In the genomic region with DNA sequence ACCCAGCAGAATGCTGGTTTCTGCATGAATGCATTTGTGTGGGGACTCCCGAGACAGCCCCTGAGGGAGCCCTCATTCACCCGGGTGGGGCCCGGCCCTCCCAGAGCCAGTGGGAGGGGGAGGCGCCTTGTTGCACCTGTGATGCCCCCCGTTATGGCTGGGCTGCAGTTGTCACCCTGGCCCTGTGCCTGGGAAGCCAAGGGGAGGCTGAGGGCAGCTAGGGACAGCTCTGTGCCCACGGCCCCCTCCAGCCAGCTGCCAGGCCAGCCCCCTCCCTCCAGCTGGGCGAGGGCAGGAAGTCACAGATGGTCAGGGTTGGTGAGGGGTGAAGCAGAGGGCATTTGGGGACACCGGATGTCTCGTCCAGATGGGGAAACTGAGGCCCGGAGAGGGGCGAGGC, we compare ENCODE assay signal across 20 cellular contexts. TPM values are rescaled to one million over a fixed set of nuclear protein-coding genes. Genes with fewer than 3 reads are reported as not detected.
A peak's percentile ranks its signal among the peaks of the same experiment; 100 is the strongest.
DNase-seq lines count a peak whose midpoint lies in the region; ATAC-seq and TF ChIP-seq lines count a peak whose summit lies in the region.
"Had no signal": no experiment of that assay in that cellular context is flagged by ENCODE, and none has a peak within 500 bp of the region (broad histone marks: within the 10 kb centered on the region; RNA-seq: fewer than 3 reads in every experiment).

No MANE protein-coding gene starts in this region.

- TF ChIP-seq EP300 in gastroesophageal sphincter (IDR thresholded peaks at IDR 0.05) = no peak

- H3K4me1 ChIP-seq in HEK293 (ENCODE audit: control insufficient read depth, insufficient read depth, low read length) = no peaks in the 10 kb centered on the region
- H3K4me1 ChIP-seq in gastroesophageal sphincter = peaks cover under 1 to 98% (median 48%) of the 10 kb centered on the region in 3 donors
- peaks cover 48 to 58% of the 10 kb centered on the region in 2 donors for H3K4me1 ChIP-seq in gastrocnemius medialis

- ATAC-seq in gastroesophageal sphincter (no peak), gastrocnemius medialis (no peak), GM19397 (IDR thresholded peaks at IDR 0.05; ENCODE audit: unreplicated experiment) (no peak), HG02610 (IDR thresholded peaks at IDR 0.05; ENCODE audit: unreplicated experiment) (no peak)
- ATAC-seq: Panc1 had no signal

- TF ChIP-seq POLR2A in gastroesophageal sphincter (IDR thresholded peaks at IDR 0.05) = no peak
- no peak for TF ChIP-seq POLR2A in gastrocnemius medialis (IDR thresholded peaks at IDR 0.05)

- 80% methylated on average over 2 of the region's 11 CpGs; no CpG with 5 or more reads in 1 of the 2 donors for WGBS in gastroesophageal sphincter (ENCODE audit: low coverage in 1 of 2), 2 donors

- TF ChIP-seq CTCF in HEK293 (tag by site-specific recombination; IDR thresholded peaks at IDR 0.05) = no peak
- TF ChIP-seq CTCF in RWPE1 (conservative IDR thresholded peaks at IDR 0.05; ENCODE audit: low read depth) = no peak
- no peak for TF ChIP-seq CTCF in gastroesophageal sphincter (IDR thresholded peaks at IDR 0.05)
- TF ChIP-seq CTCF in gastrocnemius medialis (IDR thresholded peaks at IDR 0.05 in 4 of 5, conservative IDR thresholded peaks at IDR 0.05 in 1 of 5) = no peak

- no peak overlapping the region for H3K27ac ChIP-seq in HEK293 (ENCODE audit: extremely low read depth, low read depth, low read length)
- H3K27ac ChIP-seq in RWPE1 = peak overlapping the region; percentile 87
- H3K27ac ChIP-seq in gastroesophageal sphincter = peak overlapping the region in 3 of 4 donors; percentile 43 to 100 (median 100)
- H3K27ac ChIP-seq in gastrocnemius medialis = peak overlapping the region; percentile 98 to 100 (median 98)

- in situ Hi-C loops in gastrocnemius medialis (cut with MboI; ENCODE audit: low sequenced_read_pairs in 4 of 4) = no loop called here

- DNase-seq in RWPE1 (ENCODE audit: low spot score) (no peak), gastrocnemius medialis (no peak), H4 (ENCODE audit: low spot score) (no peak)
- DNase-seq in activated CD4-positive, alpha-beta T cell treated with anti-CD3 and anti-CD28 coated beads for 4 hours = no peak
- DNase-seq: ACHN, HCEC 1CT, IMR-90, Karpas-422, MM.1S, NCI-H1092, NCI-H1436 treated with DMSO at 0.1 percent for 48 hours, NCI-H2081, NCI-H226, NCI-H526 treated with DMSO at 0.1 percent for 48 hours, SW 1271 had no signal

- CTCF ChIA-PET in HEK293 (lab: Yijun Ruan, JAX) = interaction anchor here (0.6 kb wide), 2 partner anchors 13 to 188 kb away, joined by 3 read pairs; no protein-coding TSS in a partner anchor
- CTCF ChIA-PET in RWPE1 (lab: Yijun Ruan, JAX) = no interaction called here

- H3K27me3 ChIP-seq in gastroesophageal sphincter = no peaks in the 10 kb centered on the region
- H3K27me3 ChIP-seq in gastrocnemius medialis = no peaks in the 10 kb centered on the region

- POLR2A ChIA-PET in HEK293 (lab: Yijun Ruan, JAX) = no interaction called here
- POLR2A ChIA-PET in RWPE1 (lab: Yijun Ruan, JAX; ENCODE audit: low non-redundant PET) = no interaction called here

- intact Hi-C loops in gastrocnemius medialis (cut with DNase I; ENCODE audit: low total_unique reads) = no loop called here

- no peak overlapping the region for H3K4me3 ChIP-seq in HEK293 (ENCODE audit: low read depth, low read length)
- H3K4me3 ChIP-seq in gastroesophageal sphincter = no peak overlapping the region
- H3K4me3 ChIP-seq in gastrocnemius medialis = no peak overlapping the region

- no peaks in the 10 kb centered on the region for H3K9me3 ChIP-seq in HEK293 (ENCODE audit: control insufficient read depth, insufficient read depth, low read depth, low read length)
- H3K9me3 ChIP-seq in gastroesophageal sphincter = no peaks in the 10 kb centered on the region
- H3K9me3 ChIP-seq in gastrocnemius medialis = no peaks in the 10 kb centered on the region

- H3K36me3 ChIP-seq in HEK293 (ENCODE audit: control insufficient read depth in 2 of 2, insufficient read depth in 1 of 2, low read length in 2 of 2) (no peaks in the 10 kb centered on the region; a peak in 1 of 3 replicates), gastroesophageal sphincter (peaks cover 0 to 38% of the 10 kb centered on the region in 2 donors), gastrocnemius medialis (no peaks in the 10 kb centered on the region)

TF ChIP-seq in HEK293, 187 proteins besides CTCF, POLR2A, EP300 and RAD21:
- TF ChIP-seq, protein P1, sequence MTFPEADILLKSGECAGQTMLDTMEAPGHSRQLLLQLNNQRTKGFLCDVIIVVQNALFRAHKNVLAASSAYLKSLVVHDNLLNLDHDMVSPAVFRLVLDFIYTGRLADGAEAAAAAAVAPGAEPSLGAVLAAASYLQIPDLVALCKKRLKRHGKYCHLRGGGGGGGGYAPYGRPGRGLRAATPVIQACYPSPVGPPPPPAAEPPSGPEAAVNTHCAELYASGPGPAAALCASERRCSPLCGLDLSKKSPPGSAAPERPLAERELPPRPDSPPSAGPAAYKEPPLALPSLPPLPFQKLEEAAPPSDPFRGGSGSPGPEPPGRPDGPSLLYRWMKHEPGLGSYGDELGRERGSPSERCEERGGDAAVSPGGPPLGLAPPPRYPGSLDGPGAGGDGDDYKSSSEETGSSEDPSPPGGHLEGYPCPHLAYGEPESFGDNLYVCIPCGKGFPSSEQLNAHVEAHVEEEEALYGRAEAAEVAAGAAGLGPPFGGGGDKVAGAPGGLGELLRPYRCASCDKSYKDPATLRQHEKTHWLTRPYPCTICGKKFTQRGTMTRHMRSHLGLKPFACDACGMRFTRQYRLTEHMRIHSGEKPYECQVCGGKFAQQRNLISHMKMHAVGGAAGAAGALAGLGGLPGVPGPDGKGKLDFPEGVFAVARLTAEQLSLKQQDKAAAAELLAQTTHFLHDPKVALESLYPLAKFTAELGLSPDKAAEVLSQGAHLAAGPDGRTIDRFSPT (tag by site-specific recombination; IDR thresholded peaks at IDR 0.05) = peak; percentile 11; the same call in 1 of the 2 replicates
- TF ChIP-seq SP3 (tag by site-specific recombination; IDR thresholded peaks at IDR 0.05) (no peak), RBAK (tag by site-specific recombination; IDR thresholded peaks at IDR 0.05) (no peak), ZNF394 (tag by site-specific recombination; IDR thresholded peaks at IDR 0.05; ENCODE audit: borderline replicate concordance) (no peak), ZNF302 (tag by site-specific recombination; IDR thresholded peaks at IDR 0.05; ENCODE audit: low read depth) (no peak)
- TF ChIP-seq, protein P2, sequence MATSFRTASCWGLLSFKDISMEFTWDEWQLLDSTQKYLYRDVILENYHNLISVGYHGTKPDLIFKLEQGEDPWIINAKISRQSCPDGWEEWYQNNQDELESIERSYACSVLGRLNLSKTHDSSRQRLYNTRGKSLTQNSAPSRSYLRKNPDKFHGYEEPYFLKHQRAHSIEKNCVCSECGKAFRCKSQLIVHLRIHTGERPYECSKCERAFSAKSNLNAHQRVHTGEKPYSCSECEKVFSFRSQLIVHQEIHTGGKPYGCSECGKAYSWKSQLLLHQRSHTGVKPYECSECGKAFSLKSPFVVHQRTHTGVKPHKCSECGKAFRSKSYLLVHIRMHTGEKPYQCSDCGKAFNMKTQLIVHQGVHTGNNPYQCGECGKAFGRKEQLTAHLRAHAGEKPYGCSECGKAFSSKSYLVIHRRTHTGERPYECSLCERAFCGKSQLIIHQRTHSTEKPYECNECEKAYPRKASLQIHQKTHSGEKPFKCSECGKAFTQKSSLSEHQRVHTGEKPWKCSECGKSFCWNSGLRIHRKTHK (tag by site-specific recombination; IDR thresholded peaks at IDR 0.05) = no peak
- TF ChIP-seq, protein P3, sequence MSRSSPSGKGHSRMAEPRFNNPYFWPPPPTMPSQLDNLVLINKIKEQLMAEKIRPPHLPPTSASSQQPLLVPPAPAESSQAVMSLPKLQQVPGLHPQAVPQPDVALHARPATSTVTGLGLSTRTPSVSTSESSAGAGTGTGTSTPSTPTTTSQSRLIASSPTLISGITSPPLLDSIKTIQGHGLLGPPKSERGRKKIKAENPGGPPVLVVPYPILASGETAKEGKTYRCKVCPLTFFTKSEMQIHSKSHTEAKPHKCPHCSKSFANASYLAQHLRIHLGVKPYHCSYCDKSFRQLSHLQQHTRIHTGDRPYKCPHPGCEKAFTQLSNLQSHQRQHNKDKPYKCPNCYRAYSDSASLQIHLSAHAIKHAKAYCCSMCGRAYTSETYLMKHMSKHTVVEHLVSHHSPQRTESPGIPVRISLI (tag by site-specific recombination; IDR thresholded peaks at IDR 0.05) = no peak

RNA-seq across cellular contexts. Expression of gene NFIC, which starts 26.1 kb away (rescaled TPM):
- 100 to 1,000 TPM; 125 to 285 (median 155) TPM for total RNA-seq in gastroesophageal sphincter
- 100 to 1,000 TPM in 3 of 4 donors, 10 to 100 TPM in 1; 90.2 to 403 (median 348) TPM for total RNA-seq in gastrocnemius medialis
- 19.8 and 20.0 TPM in 2 replicates for total RNA-seq in H4 (2014; rRNA removed; shearing (Covaris generic))
